ENCODE assay signal across 8 cellular contexts in genomic region chr2:54723300-54724149, GRCh38. TPM values are rescaled to one million over a fixed set of nuclear protein-coding genes. Genes with fewer than 3 reads are reported as not detected.
A peak's percentile ranks its signal among the peaks of the same experiment; 100 is the strongest.
DNase-seq lines count a peak whose midpoint lies in the region; ATAC-seq and TF ChIP-seq lines count a peak whose summit lies in the region.

Gene EML6 (plus strand): TSS chr2:54723662. CDS start chr2:54725062, 1,400 bp downstream.

- TF ChIP-seq POLR2A in esophagus squamous epithelium (IDR thresholded peaks at IDR 0.05), result peak in 1 of 4 donors; percentile 73

- no peaks in the 10 kb centered on the region for H3K79me2 ChIP-seq in KMS-11 (ENCODE audit: insufficient read depth, low read depth)

- peak within 1 kb of the TSS; percentile 51 for H3K9ac ChIP-seq in KMS-11

- DNase-seq in DMS53 treated with DMSO at 0.1 percent for 48 hours (lab: John Stamatoyannopoulos, UW; ENCODE audit: unreplicated experiment) (peak; percentile 95), Panc1 (ENCODE audit: low read depth, low spot score) (peak; percentile 95), activated T-helper 1 cell treated with Interleukin-2 at 50 U/mL for 16 hours (ENCODE audit: low read depth) (peak; percentile 97), esophagus squamous epithelium (lab: John Stamatoyannopoulos, UW) (peak; percentile 93), myocyte (ENCODE audit: low read depth) (peak; percentile 99)
- DNase-seq in stimulated activated CD8-positive, alpha-beta memory T cell treated with anti-CD3 and anti-CD28 coated beads, Interleukin-7, amount 100 ng/mL, for 48 hours (ENCODE audit: extremely low read depth in 1 of 2, low read depth in 1 of 2), result peak; percentile 97 to 99

- H3K9me3 ChIP-seq in Panc1 (ENCODE audit: control insufficient read depth, insufficient read depth, low read depth, low read length) (no peaks in the 10 kb centered on the region), esophagus squamous epithelium (no peaks in the 10 kb centered on the region)

- H3K36me3 ChIP-seq in KMS-11 (ENCODE audit: insufficient read depth) (no peaks in the 10 kb centered on the region), Panc1 (ENCODE audit: control insufficient read depth, insufficient read depth, low read length) (no peaks in the 10 kb centered on the region), esophagus squamous epithelium (no peaks in the 10 kb centered on the region)

- peak within 1 kb of the TSS; percentile 17 for H3K27ac ChIP-seq in KMS-11
- peak within 1 kb of the TSS; percentile 92 for H3K27ac ChIP-seq in Panc1 (ENCODE audit: low read length)
- peak within 1 kb of the TSS; percentile 73 to 87 (median 79) for H3K27ac ChIP-seq in esophagus squamous epithelium

- H3K4me1 ChIP-seq in KMS-11 (ENCODE audit: low read depth, poor library complexity, severe bottlenecking), result peaks cover 22% of the 10 kb centered on the region
- peaks cover 13% of the 10 kb centered on the region for H3K4me1 ChIP-seq in Panc1 (ENCODE audit: control insufficient read depth, insufficient read depth, low read length)
- peaks cover 6 to 25% (median 10%) of the 10 kb centered on the region in 3 donors for H3K4me1 ChIP-seq in esophagus squamous epithelium

- BruUV-seq in Panc1 (replicated peaks; lab: Mats Ljungman, UMichigan), result no TSS peak

- ATAC-seq in GM21737 (IDR thresholded peaks at IDR 0.05; ENCODE audit: unreplicated experiment) (peak; percentile 99), Panc1 (peak; percentile 99)

- 0% methylated on average over 7 to 9 of the region's 91 CpGs for WGBS in esophagus squamous epithelium, 2 donors

- no peaks in the 10 kb centered on the region for H4K20me1 ChIP-seq in KMS-11 (ENCODE audit: insufficient read depth)

- peak within 1 kb of the TSS; percentile 96 for H3K4me2 ChIP-seq in KMS-11

- CTCF ChIA-PET in Panc1 (lab: Charles Lee), result interaction anchor here (0.6 kb wide), 1 partner anchor 313 kb away, joined by 4 read pairs; no protein-coding TSS in a partner anchor

- in situ Hi-C loops in Panc1 (cut with HindIII; ENCODE audit: low pct_unique_long_range_greater_than_20kb, low sequenced_read_pairs), result no loop called here

- intact Hi-C loops in Panc1 (cut with micrococcal nuclease; ENCODE audit: unreplicated experiment), result loop anchor here (10.0 kb wide), 1 partner anchor 451 kb away; no protein-coding TSS in a partner anchor
- intact Hi-C loops in esophagus squamous epithelium (cut with DNase I), result no loop called here

- peaks cover 3% of the 10 kb centered on the region; the same call in 1 of the 2 replicates for H3K27me3 ChIP-seq in KMS-11 (ENCODE audit: insufficient read depth, low read depth)
- peaks cover 4% of the 10 kb centered on the region; the same call in 1 of the 2 replicates for H3K27me3 ChIP-seq in Panc1 (ENCODE audit: control insufficient read depth, insufficient read depth, low read length)
- H3K27me3 ChIP-seq in esophagus squamous epithelium, result peaks cover 0 to 15% (median 0%) of the 10 kb centered on the region in 4 donors

- TF ChIP-seq CTCF in KMS-11 (conservative IDR thresholded peaks at IDR 0.05; ENCODE audit: low read depth, low read length) (0 out of 2 replicates have a peak, but pooled peaks have one; percentile 19), Panc1 (IDR thresholded peaks at IDR 0.05) (peak; percentile 51), esophagus squamous epithelium (IDR thresholded peaks at IDR 0.05) (peak in 4 of 6 experiments; percentile 23 to 40 (median 30))

- peak within 1 kb of the TSS; percentile 96 for H2AFZ ChIP-seq in KMS-11 (ENCODE audit: low read depth)

- H3K4me3 ChIP-seq in KMS-11 (IDR thresholded peaks at IDR 0.05; ENCODE audit: insufficient read depth, low read depth, low read length) (peak within 1 kb of the TSS; percentile 44), Panc1 (ENCODE audit: low read depth in 2 of 2, low read length in 2 of 2) (peak within 1 kb of the TSS; percentile 85 to 90), esophagus squamous epithelium (peak within 1 kb of the TSS; percentile 64 to 81 (median 76))

- POLR2A ChIA-PET in Panc1 (lab: Charles Lee), result interaction anchor here (0.6 kb wide), 1 partner anchor 235 kb away, joined by 3 read pairs; no protein-coding TSS in a partner anchor

RNA-seq across cellular contexts. Expression of gene EML6, which starts in this region (rescaled TPM):
- 6.3 TPM for total RNA-seq in Panc1 (2021; ENCODE audit: unreplicated experiment)
- polyA plus RNA-seq in Panc1 (2012; ENCODE audit: insufficient read length), result 6.5 TPM
- 1 to 10 TPM; 1.2 to 4.4 (median 3.1) TPM for total RNA-seq in esophagus squamous epithelium
- 3.5 and 29.7 TPM in 2 replicates for total RNA-seq in myocyte
- polyA plus RNA-seq in myocyte (2012), result 2.2 TPM

Comparison
In these comparisons a context has a peak if more than half of its experiments do, and no peak if none do; other contexts are left out.
1. Peak in every context shown above with its lines: DNase-seq, ATAC-seq, H3K4me3 ChIP-seq and H3K27ac ChIP-seq.
2. H3K27ac ChIP-seq: peak in every context shown above with its lines; median percentile 92 in Panc1; 79 in esophagus squamous epithelium; 17 in KMS-11.